ENCODE assay signal across 1 cellular context in the genomic region with DNA sequence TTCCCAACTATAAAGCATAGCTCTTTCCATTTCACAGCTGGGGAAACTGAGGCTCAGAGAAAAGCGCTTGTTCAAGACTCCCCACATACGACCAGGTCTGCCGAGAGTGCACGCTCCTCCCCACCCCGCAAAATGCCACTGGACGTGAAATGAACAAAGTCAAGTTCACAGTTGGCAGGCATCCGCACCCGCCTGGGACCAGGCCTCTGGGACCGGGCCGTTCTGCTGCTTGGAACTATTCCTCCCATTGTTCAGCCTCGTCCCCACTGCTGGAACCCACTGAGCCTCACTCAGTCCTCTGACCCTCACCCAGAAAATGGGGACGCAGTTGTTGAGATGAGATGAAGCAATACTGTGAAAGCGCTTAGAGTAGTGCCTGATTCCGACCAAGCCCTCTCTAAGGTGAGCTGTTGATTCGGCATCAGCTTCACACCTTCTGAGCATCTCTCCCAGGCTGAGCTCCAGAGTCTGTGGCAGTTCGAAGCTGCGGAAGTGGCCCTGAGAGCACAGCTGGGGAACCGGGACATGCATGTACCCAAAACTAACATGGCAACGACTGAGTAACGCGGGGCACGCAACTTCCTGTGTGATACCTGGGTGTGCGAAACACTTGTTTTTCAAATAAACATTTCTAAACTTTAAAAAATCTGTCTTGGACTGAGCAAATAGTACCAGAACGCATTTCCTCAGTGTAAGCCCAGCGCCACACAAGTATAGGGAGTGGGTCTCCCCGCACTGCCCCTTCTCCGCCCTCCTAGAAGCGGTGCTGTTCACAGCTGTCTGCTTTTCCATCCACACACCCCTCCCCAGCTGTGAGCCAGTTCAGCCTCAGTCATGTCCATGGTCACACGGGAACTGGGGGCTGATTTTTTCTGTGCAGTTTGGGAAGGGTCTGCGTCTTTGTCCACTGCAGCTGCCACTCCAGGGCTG.
A peak's percentile ranks its signal among the peaks of the same experiment; 100 is the strongest.
TF ChIP-seq lines count a peak whose summit lies in the region.

No MANE protein-coding gene starts in this region.

TF ChIP-seq in WTC11, 78 proteins besides CTCF, POLR2A, EP300 and RAD21:
- TF ChIP-seq, protein P1, sequence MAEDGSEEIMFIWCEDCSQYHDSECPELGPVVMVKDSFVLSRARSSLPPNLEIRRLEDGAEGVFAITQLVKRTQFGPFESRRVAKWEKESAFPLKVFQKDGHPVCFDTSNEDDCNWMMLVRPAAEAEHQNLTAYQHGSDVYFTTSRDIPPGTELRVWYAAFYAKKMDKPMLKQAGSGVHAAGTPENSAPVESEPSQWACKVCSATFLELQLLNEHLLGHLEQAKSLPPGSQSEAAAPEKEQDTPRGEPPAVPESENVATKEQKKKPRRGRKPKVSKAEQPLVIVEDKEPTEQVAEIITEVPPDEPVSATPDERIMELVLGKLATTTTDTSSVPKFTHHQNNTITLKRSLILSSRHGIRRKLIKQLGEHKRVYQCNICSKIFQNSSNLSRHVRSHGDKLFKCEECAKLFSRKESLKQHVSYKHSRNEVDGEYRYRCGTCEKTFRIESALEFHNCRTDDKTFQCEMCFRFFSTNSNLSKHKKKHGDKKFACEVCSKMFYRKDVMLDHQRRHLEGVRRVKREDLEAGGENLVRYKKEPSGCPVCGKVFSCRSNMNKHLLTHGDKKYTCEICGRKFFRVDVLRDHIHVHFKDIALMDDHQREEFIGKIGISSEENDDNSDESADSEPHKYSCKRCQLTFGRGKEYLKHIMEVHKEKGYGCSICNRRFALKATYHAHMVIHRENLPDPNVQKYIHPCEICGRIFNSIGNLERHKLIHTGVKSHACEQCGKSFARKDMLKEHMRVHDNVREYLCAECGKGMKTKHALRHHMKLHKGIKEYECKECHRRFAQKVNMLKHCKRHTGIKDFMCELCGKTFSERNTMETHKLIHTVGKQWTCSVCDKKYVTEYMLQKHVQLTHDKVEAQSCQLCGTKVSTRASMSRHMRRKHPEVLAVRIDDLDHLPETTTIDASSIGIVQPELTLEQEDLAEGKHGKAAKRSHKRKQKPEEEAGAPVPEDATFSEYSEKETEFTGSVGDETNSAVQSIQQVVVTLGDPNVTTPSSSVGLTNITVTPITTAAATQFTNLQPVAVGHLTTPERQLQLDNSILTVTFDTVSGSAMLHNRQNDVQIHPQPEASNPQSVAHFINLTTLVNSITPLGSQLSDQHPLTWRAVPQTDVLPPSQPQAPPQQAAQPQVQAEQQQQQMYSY (CRISPR knock-in tag; IDR thresholded peaks at IDR 0.05) = peak; percentile 54; the same call in 1 of the 2 replicates
- no peak for TF ChIP-seq NR2C2 (CRISPR knock-in tag; IDR thresholded peaks at IDR 0.05)
